In the genomic region with DNA sequence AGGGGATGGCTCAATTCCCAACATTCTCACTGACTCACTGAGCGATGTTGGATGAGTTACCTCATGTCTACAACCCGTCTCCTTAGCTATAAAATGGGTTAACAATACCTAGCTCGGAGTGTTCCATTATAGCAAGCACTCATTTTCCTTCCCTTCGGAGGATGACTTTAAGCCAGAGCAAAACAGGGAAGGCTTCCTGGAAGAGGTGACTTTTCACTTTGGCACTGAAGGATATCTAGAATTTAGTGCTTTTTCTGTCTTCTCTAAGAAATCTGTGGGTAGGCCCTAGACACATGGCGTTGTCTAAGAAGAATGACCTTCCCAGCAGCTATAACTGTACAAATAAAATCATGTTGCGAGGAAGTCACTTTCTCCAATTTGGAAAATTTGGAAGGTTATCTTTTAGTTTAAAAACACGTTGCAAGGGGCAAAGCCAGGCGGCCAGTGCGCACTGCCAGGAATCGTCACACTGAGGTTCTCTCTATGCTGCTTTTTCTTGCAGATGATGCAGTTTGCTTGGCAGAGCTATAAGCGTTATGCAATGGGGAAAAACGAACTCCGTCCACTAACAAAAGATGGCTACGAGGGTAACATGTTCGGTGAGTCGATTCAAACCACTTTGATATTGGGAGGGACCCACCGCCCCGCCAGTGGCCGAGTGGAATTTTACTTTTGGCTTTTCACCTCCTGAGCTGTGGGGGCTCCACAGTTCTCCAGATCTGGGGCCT, we compare ENCODE assay signal across 20 cellular contexts.
DNase-seq lines count a peak whose midpoint lies in the region; ATAC-seq, FAIRE-seq and TF ChIP-seq lines count a peak whose summit lies in the region.
"Had no signal": no experiment of that assay in that cellular context is flagged by ENCODE, and none has a peak within 500 bp of the region (broad histone marks: within the 10 kb centered on the region; RNA-seq: fewer than 3 reads in every experiment).

No MANE protein-coding gene starts in this region.

- H2AFZ ChIP-seq in mesenchymal stem cell (ENCODE audit: low read depth, low read length): no peak overlapping the region

- H3K18ac ChIP-seq in mesenchymal stem cell (ENCODE audit: low read depth in 1 of 2, low read length in 2 of 2): no peak overlapping the region

- no peak overlapping the region for H3K14ac ChIP-seq in mesenchymal stem cell (ENCODE audit: low read length in 2 of 2)

- no peak overlapping the region for H3K4me2 ChIP-seq in mesenchymal stem cell (ENCODE audit: low read length, poor library complexity, severe bottlenecking)

- no peak overlapping the region for H4K8ac ChIP-seq in mesenchymal stem cell (ENCODE audit: low read length)

- H2BK120ac ChIP-seq in mesenchymal stem cell (ENCODE audit: low read depth, low read length): no peak overlapping the region

- peaks cover 73% of the 10 kb centered on the region for H3K4me1 ChIP-seq in adipocyte (ENCODE audit: control insufficient read depth, insufficient read depth, low read length)
- H3K4me1 ChIP-seq in mesenchymal stem cell (ENCODE audit: control insufficient read depth, insufficient read depth, low read depth, low read length): no peaks in the 10 kb centered on the region
- H3K4me1 ChIP-seq in thoracic aorta (ENCODE audit: control insufficient read depth in 1 of 2, low read depth in 2 of 2): peaks cover 0 to 55% of the 10 kb centered on the region in 2 donors

- WGBS in mesenchymal stem cell: 94% methylated on average over 19 of the region's 19 CpGs

- no peak overlapping the region for H4K91ac ChIP-seq in mesenchymal stem cell (ENCODE audit: low read length)

- H3K9ac ChIP-seq in adipocyte (ENCODE audit: low read length) (peak overlapping the region; percentile 67), mesenchymal stem cell (ENCODE audit: low read length) (peak overlapping the region; percentile 87)

- peak overlapping the region; percentile 68 for H3K4me3 ChIP-seq in adipocyte (ENCODE audit: low read length)
- no peak overlapping the region for H3K4me3 ChIP-seq in coronary artery
- peak overlapping the region in 1 of 2 experiments; percentile 75 for H3K4me3 ChIP-seq in mesenchymal stem cell (ENCODE audit: insufficient read depth in 1 of 2, low read depth in 1 of 2, low read length in 2 of 2)
- H3K4me3 ChIP-seq in thoracic aorta: no peak overlapping the region

- H3K27me3 ChIP-seq in adipocyte (replicated peaks; ENCODE audit: control insufficient read depth, insufficient read depth, low read length): no peaks in the 10 kb centered on the region
- H3K27me3 ChIP-seq in mesenchymal stem cell (ENCODE audit: control insufficient read depth in 1 of 2, insufficient read depth in 1 of 2, low read length in 2 of 2): peaks cover 0 to 43% of the 10 kb centered on the region in 2 experiments
- no peaks in the 10 kb centered on the region for H3K27me3 ChIP-seq in thoracic aorta (replicated peaks; ENCODE audit: insufficient read depth)

- no peak overlapping the region for H2BK12ac ChIP-seq in mesenchymal stem cell (ENCODE audit: low read length in 2 of 2)

- no peak for DNase-seq in adipocyte (ENCODE audit: low read depth)
- DNase-seq in coronary artery (ENCODE audit: low spot score): no peak
- no peak for DNase-seq in mesenchymal stem cell
- DNase-seq in thoracic aorta (ENCODE audit: low spot score): no peak
- no peak for DNase-seq in RCC 7860 (ENCODE audit: low spot score)
- DNase-seq: activated CD4-positive, alpha-beta T cell treated with anti-CD3 and anti-CD28 coated beads for 48 hours; activated naive CD4-positive, alpha-beta T cell treated with anti-CD3 and anti-CD28 coated beads, Interleukin-2, amount 10 ng/mL, durations not matched to agents 7 days and 5 days; activated T-cell treated with anti-CD3 and anti-CD28 coated beads, Interleukin-2, amount 50 U/mL, for 24 hours; EL; left colon; NCI-H1092; NCI-H1930 had no signal

- TF ChIP-seq CTCF in coronary artery (IDR thresholded peaks at IDR 0.05) (no peak), thoracic aorta (IDR thresholded peaks at IDR 0.05) (no peak)

- FAIRE-seq in RCC 7860 (lab: Jason Lieb, UNC): no peak
- FAIRE-seq: endothelial cell of umbilical vein, GM19239 had no signal

- no peak overlapping the region for H2BK15ac ChIP-seq in mesenchymal stem cell (ENCODE audit: low read depth, poor library complexity, severe bottlenecking)

- H3K79me1 ChIP-seq in mesenchymal stem cell (replicated peaks; ENCODE audit: low read length, poor library complexity, severe bottlenecking): no peaks in the 10 kb centered on the region

- no peak overlapping the region for H3K23ac ChIP-seq in mesenchymal stem cell (ENCODE audit: low read length in 2 of 2)

- H3K27ac ChIP-seq in coronary artery (peak overlapping the region; percentile 10 to 55), mesenchymal stem cell (ENCODE audit: low read length, poor library complexity, severe bottlenecking) (no peak overlapping the region), thoracic aorta (peak overlapping the region; percentile 26 to 44)
- H3K27ac ChIP-seq: C4-2B, RWPE1, VCaP had no signal

- H2BK5ac ChIP-seq in mesenchymal stem cell (ENCODE audit: low read depth, low read length, poor library complexity, severe bottlenecking): no peak overlapping the region

- H3K36me3 ChIP-seq in adipocyte (ENCODE audit: control insufficient read depth, insufficient read depth, low read length, severe bottlenecking) (no peaks in the 10 kb centered on the region), mesenchymal stem cell (ENCODE audit: control insufficient read depth in 1 of 2, insufficient read depth in 2 of 2, low read depth in 1 of 2, low read length in 2 of 2) (peaks cover 0 to 4% of the 10 kb centered on the region in 2 experiments), thoracic aorta (no peaks in the 10 kb centered on the region)

- ATAC-seq in thoracic aorta (ENCODE audit: insufficient number of reproducible peaks, low FRiP score, low read depth): no peak
- no peak for ATAC-seq in GM21367 (IDR thresholded peaks at IDR 0.05; ENCODE audit: unreplicated experiment)
- no peak for ATAC-seq in HG03280 (IDR thresholded peaks at IDR 0.05; ENCODE audit: unreplicated experiment)
- ATAC-seq: left colon, SK-N-SH treated with all-trans-retinoic acid at 6 μM for 48 hours had no signal

- H3K4ac ChIP-seq in mesenchymal stem cell (ENCODE audit: low read depth in 1 of 2, low read length in 2 of 2): no peak overlapping the region

- no peak overlapping the region for H2AK5ac ChIP-seq in mesenchymal stem cell (ENCODE audit: low read length, severe bottlenecking)

- H3K9me3 ChIP-seq in adipocyte (ENCODE audit: control insufficient read depth, low read length) (no peaks in the 10 kb centered on the region), mesenchymal stem cell (ENCODE audit: control insufficient read depth, low read length) (no peaks in the 10 kb centered on the region), thoracic aorta (no peaks in the 10 kb centered on the region)
